In the genomic region with DNA sequence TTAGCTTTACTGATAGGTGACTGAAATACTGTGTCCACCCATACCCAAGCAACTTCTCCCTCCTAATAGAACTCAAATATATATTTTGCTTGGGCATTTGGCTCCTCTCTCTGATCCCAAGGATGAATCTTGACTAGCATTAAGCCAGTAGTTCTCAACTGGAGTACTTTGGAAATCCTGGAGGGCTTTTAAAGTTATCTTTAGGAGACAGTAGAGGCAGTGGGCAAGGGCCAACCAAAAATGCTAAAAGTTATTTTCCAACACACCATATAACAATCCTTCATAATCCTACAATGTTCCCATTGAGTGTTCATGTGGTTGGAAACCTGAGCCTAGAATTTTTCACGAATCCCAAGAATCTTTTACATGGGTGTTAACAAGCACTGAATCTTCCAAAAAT, we compare ENCODE assay signal across 1 cellular context.
A peak's percentile ranks its signal among the peaks of the same experiment; 100 is the strongest.
TF ChIP-seq lines count a peak whose summit lies in the region.

No MANE protein-coding gene starts in this region.

TF ChIP-seq in HCT116, 20 proteins besides CTCF, POLR2A, EP300 and RAD21:
- TF ChIP-seq EZH2 (IDR thresholded peaks at IDR 0.05) (no peak), FOSL1 (IDR thresholded peaks at IDR 0.05; ENCODE audit: low read depth) (no peak), POLR2AphosphoS5 (IDR thresholded peaks at IDR 0.05; ENCODE audit: low read depth, low read length) (peak; percentile 10; the same call in 1 of the 2 replicates)
